In genomic region chr9:131252120-131252519, GRCh38 we compare ENCODE assay signal across 10 cellular contexts. TPM values are rescaled to one million over a fixed set of nuclear protein-coding genes. Genes with fewer than 3 reads are reported as not detected.
DNase-seq lines count a peak whose midpoint lies in the region; ATAC-seq and TF ChIP-seq lines count a peak whose summit lies in the region.
"Had no signal": no experiment of that assay in that cellular context is flagged by ENCODE, and none has a peak within 500 bp of the region (broad histone marks: within the 10 kb centered on the region; RNA-seq: fewer than 3 reads in every experiment).

No MANE protein-coding gene starts in this region.

- no peaks in the 10 kb centered on the region for H3K36me3 ChIP-seq in BLaER1 treated with 17β-estradiol and CSF1 and Interleukin-3, amounts not matched to agents 10 nM and 100 nM

- no peak for DNase-seq in activated CD8-positive, alpha-beta T cell treated with anti-CD3 and anti-CD28 coated beads for 36 hours
- DNase-seq in memory B cell (ENCODE audit: low spot score in 2 of 2) (no peak), LoVo (ENCODE audit: low spot score) (no peak), D341Med (ENCODE audit: low spot score) (no peak), GM19240 (ENCODE audit: insufficient read length, low spot score) (no peak), COLO668 (lab: John Stamatoyannopoulos, UW; ENCODE audit: unreplicated experiment) (no peak)
- DNase-seq: NCI-H1436 treated with DMSO at 0.1 percent for 48 hours had no signal

- CTCF ChIA-PET in activated CD8-positive, alpha-beta T cell treated with anti-CD3 and anti-CD28 coated beads for 36 hours (lab: Charles Lee): interaction anchor here (1.1 to 3.0 kb wide), 5 partner anchors 14 to 84 kb away, joined by 3 to 16 read pairs (median 5); partner anchors contain the start of gene FAM78A

- H3K4me3 ChIP-seq in BLaER1 treated with 17β-estradiol and CSF1 and Interleukin-3, amounts not matched to agents 10 nM and 100 nM: peak overlapping the region; percentile 39 to 70 (median 56)

- intact Hi-C loops in activated CD8-positive, alpha-beta T cell treated with anti-CD3 and anti-CD28 coated beads for 36 hours (cut with micrococcal nuclease): loop anchor here (10.0 kb wide), 1 partner anchor 483 kb away; no protein-coding TSS in a partner anchor

- H3K27ac Mint-ChIP-seq in activated CD8-positive, alpha-beta T cell treated with anti-CD3 and anti-CD28 coated beads for 36 hours: peak overlapping the region; percentile 90
- H3K27ac Mint-ChIP-seq in memory B cell: peak overlapping the region; percentile 90

- no peaks in the 10 kb centered on the region for H4K20me1 ChIP-seq in BLaER1 treated with 17β-estradiol and CSF1 and Interleukin-3, amounts not matched to agents 10 nM and 100 nM

- peaks cover 38% of the 10 kb centered on the region for H3K4me1 Mint-ChIP-seq in activated CD8-positive, alpha-beta T cell treated with anti-CD3 and anti-CD28 coated beads for 36 hours (ENCODE audit: low read depth)
- peaks cover 20% of the 10 kb centered on the region for H3K4me1 Mint-ChIP-seq in memory B cell

- H3K9me3 Mint-ChIP-seq in activated CD8-positive, alpha-beta T cell treated with anti-CD3 and anti-CD28 coated beads for 36 hours: no peaks in the 10 kb centered on the region
- no peaks in the 10 kb centered on the region for H3K9me3 Mint-ChIP-seq in memory B cell

- H3K4me1 ChIP-seq in BLaER1 treated with 17β-estradiol and CSF1 and Interleukin-3, amounts not matched to agents 10 nM and 100 nM: peaks cover 63 to 80% (median 67%) of the 10 kb centered on the region in 10 experiments
- H3K4me1 ChIP-seq: parathyroid adenoma had no signal

- peak overlapping the region; percentile 70 for H3K4me3 Mint-ChIP-seq in activated CD8-positive, alpha-beta T cell treated with anti-CD3 and anti-CD28 coated beads for 36 hours
- peak overlapping the region; percentile 11 for H3K4me3 Mint-ChIP-seq in memory B cell

- H3K27me3 ChIP-seq in BLaER1 treated with 17β-estradiol and CSF1 and Interleukin-3, amounts not matched to agents 10 nM and 100 nM: no peaks in the 10 kb centered on the region

- H3K9me3 ChIP-seq in BLaER1 treated with 17β-estradiol and CSF1 and Interleukin-3, amounts not matched to agents 10 nM and 100 nM (replicated peaks in 1 of 11): no peaks in the 10 kb centered on the region

- peak overlapping the region; percentile 84 to 100 (median 98) for H3K27ac ChIP-seq in BLaER1 treated with 17β-estradiol and CSF1 and Interleukin-3, amounts not matched to agents 10 nM and 100 nM
- H3K27ac ChIP-seq: parathyroid adenoma had no signal

- peak overlapping the region; percentile 89 to 100 (median 97) for H3K4me2 ChIP-seq in BLaER1 treated with 17β-estradiol and CSF1 and Interleukin-3, amounts not matched to agents 10 nM and 100 nM

- TF ChIP-seq CTCF in activated CD8-positive, alpha-beta T cell treated with anti-CD3 and anti-CD28 coated beads for 36 hours (IDR thresholded peaks at IDR 0.05): no peak

- H3K9ac ChIP-seq in BLaER1 treated with 17β-estradiol and CSF1 and Interleukin-3, amounts not matched to agents 10 nM and 100 nM: peak overlapping the region; percentile 78 to 94 (median 86)
- H3K9ac ChIP-seq: parathyroid adenoma had no signal

- POLR2A ChIA-PET in activated CD8-positive, alpha-beta T cell treated with anti-CD3 and anti-CD28 coated beads for 36 hours (lab: Charles Lee): interaction anchor here (0.9 to 11.5 kb wide), 7 partner anchors 9 to 154 kb away, joined by 3 to 310 read pairs (median 3); partner anchors contain the start of gene FAM78A

- H3K27me3 Mint-ChIP-seq in activated CD8-positive, alpha-beta T cell treated with anti-CD3 and anti-CD28 coated beads for 36 hours: no peaks in the 10 kb centered on the region
- H3K27me3 Mint-ChIP-seq in memory B cell: no peaks in the 10 kb centered on the region

- ATAC-seq in GM19351 (IDR thresholded peaks at IDR 0.05; ENCODE audit: unreplicated experiment) (peak; percentile 2), memory B cell (ENCODE audit: low read depth) (no peak)
- ATAC-seq in activated CD8-positive, alpha-beta T cell treated with anti-CD3 and anti-CD28 coated beads for 36 hours: no peak

- peaks cover 5% of the 10 kb centered on the region for H3K36me3 Mint-ChIP-seq in activated CD8-positive, alpha-beta T cell treated with anti-CD3 and anti-CD28 coated beads for 36 hours (ENCODE audit: low read depth)
- no peaks in the 10 kb centered on the region for H3K36me3 Mint-ChIP-seq in memory B cell

RNA-seq across cellular contexts. Expression of gene FAM78A, which starts 24.2 kb away (rescaled TPM):
- 10 to 100 TPM; 36.2 to 39.8 TPM for total RNA-seq in activated CD8-positive, alpha-beta T cell treated with anti-CD3 and anti-CD28 coated beads for 36 hours

RNA-seq across cellular contexts. Expression of gene PLPP7, which starts 37.4 kb away (rescaled TPM):
- total RNA-seq in activated CD8-positive, alpha-beta T cell treated with anti-CD3 and anti-CD28 coated beads for 36 hours: under 1 TPM in 1 of 2 experiments, not detected in 1; 0.11 TPM
